In genomic region chr3:21170964-21171363, GRCh38 we compare ENCODE assay signal across 8 cellular contexts.
DNase-seq lines count a peak whose midpoint lies in the region; ATAC-seq, FAIRE-seq and TF ChIP-seq lines count a peak whose summit lies in the region.

No MANE protein-coding gene starts in this region.

- DNase-seq in AG08396 (ENCODE audit: low spot score) (peak; percentile 7), GM13976 (ENCODE audit: low spot score) (peak; percentile 5), NOMO-1 treated with dmso at 0.1 percent for 144 hours (lab: John Stamatoyannopoulos, UW; ENCODE audit: unreplicated experiment) (peak; percentile 18), fibroblast of villous mesenchyme (ENCODE audit: low read depth) (no peak), kidney (no peak), retina (no peak)
- no peak for DNase-seq in activated naive CD4-positive, alpha-beta T cell treated with Interleukin-2 at 50 U/mL for 16 hours

- FAIRE-seq in kidney (lab: Jason Lieb, UNC): no peak

- in situ Hi-C loops in GM13976 (cut with MboI; ENCODE audit: low sequenced_read_pairs, unreplicated experiment): no loop called here

- H3K9me3 ChIP-seq in kidney (ENCODE audit: control insufficient read depth in 1 of 2, low read length in 2 of 2): no peaks in the 10 kb centered on the region

- intact Hi-C loops in kidney (cut with DNase I): no loop called here

- TF ChIP-seq CTCF in GM13976 (IDR thresholded peaks at IDR 0.05; ENCODE audit: borderline replicate concordance, control extremely low read depth, extremely low read depth, insufficient read depth, missing control alignments) (peak; percentile 20), fibroblast of villous mesenchyme (IDR thresholded peaks at IDR 0.05; ENCODE audit: insufficient read depth, low read depth, low read length) (peak; percentile 30), kidney (IDR thresholded peaks at IDR 0.05; ENCODE audit: borderline replicate concordance, extremely low read depth, insufficient read depth) (no peak)

- H3K27ac ChIP-seq in kidney (ENCODE audit: low read depth in 2 of 2, low read length in 2 of 2): no peak overlapping the region

- no peak overlapping the region for H3K9ac ChIP-seq in kidney (ENCODE audit: low read length in 2 of 2)

- H3K4me1 ChIP-seq in kidney (ENCODE audit: control insufficient read depth in 1 of 2, insufficient read depth in 1 of 2, low read depth in 1 of 2, low read length in 2 of 2): no peaks in the 10 kb centered on the region

- ATAC-seq in GM18498 (IDR thresholded peaks at IDR 0.05; ENCODE audit: unreplicated experiment): no peak

- H3K4me3 ChIP-seq in fibroblast of villous mesenchyme (ENCODE audit: low read depth, low read length) (no peak overlapping the region), kidney (ENCODE audit: low read length in 2 of 2) (no peak overlapping the region)

- H3K36me3 ChIP-seq in kidney (ENCODE audit: control insufficient read depth in 1 of 2, insufficient read depth in 2 of 2, low read length in 2 of 2): no peaks in the 10 kb centered on the region

Comparison
In these comparisons a context has a peak if more than half of its experiments do, and no peak if none do; other contexts are left out.
1. DNase-seq: peak in AG08396 (single experiment), GM13976 (single experiment) and NOMO-1 treated with dmso at 0.1 percent for 144 hours (single experiment); none in fibroblast of villous mesenchyme (single experiment), kidney (single experiment), activated naive CD4-positive, alpha-beta T cell treated with Interleukin-2 at 50 U/mL for 16 hours (single experiment) and retina (single experiment).